ENCODE assay signal across 1 cellular context in the genomic region with DNA sequence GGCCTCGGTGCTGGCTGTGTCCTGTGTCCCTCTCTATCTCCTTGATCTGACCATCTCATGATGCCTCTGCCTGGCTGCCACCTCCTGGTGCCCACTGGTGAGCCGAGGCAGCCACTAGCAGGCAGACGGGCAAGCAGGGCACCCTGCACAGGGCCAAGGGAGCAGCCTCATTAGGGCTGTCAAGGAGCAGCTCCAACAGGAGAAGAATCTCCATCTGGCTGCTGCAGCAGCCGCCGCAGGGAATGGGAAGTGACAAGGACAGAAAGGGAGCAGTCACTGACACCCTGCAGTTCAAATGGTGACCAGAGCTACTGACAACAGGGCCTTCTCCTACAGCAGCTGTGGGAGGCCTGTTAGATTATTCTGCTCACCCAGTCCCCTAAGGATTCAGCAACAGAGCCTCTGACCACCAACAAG.
A peak's percentile ranks its signal among the peaks of the same experiment; 100 is the strongest.
TF ChIP-seq lines count a peak whose summit lies in the region.

No MANE protein-coding gene starts in this region.

TF ChIP-seq in HepG2, 621 proteins besides CTCF, POLR2A, EP300 and RAD21 (continued from another document):
- peak; percentile 19; the same call in 1 of the 2 replicates for TF ChIP-seq ZNF687 (CRISPR knock-in tag; IDR thresholded peaks at IDR 0.05)
- TF ChIP-seq MTA1 (CRISPR knock-in tag; IDR thresholded peaks at IDR 0.05; ENCODE audit: borderline replicate concordance), result no peak
